8 cellular contexts compared by ENCODE assay signal in genomic region chr3:54999159-54999558, GRCh38.
DNase-seq lines count a peak whose midpoint lies in the region; ATAC-seq and TF ChIP-seq lines count a peak whose summit lies in the region.

No MANE protein-coding gene starts in this region.

- no peak overlapping the region for H3K27ac ChIP-seq in WERI-Rb-1

- H3K27me3 ChIP-seq in BJ (ENCODE audit: control insufficient read depth, insufficient read depth, low read length) (no peaks in the 10 kb centered on the region; the same call in none of the 2 replicates), WERI-Rb-1 (ENCODE audit: insufficient read depth, low read depth, severe bottlenecking) (no peaks in the 10 kb centered on the region)

- POLR2A ChIA-PET in BJ (lab: Charles Lee): no interaction called here

- CTCF ChIA-PET in BJ (lab: Yijun Ruan, JAX): interaction anchor here (0.7 to 1.7 kb wide), 5 partner anchors 9 to 44 kb away, joined by 3 to 4 read pairs (median 3); no protein-coding TSS in a partner anchor

- DNase-seq in BJ (ENCODE audit: low read depth) (peak; percentile 69), WERI-Rb-1 (no peak), islet precursor cell (peak; percentile 75), superior temporal gyrus (ENCODE audit: extremely low spot score) (no peak), C1 segment of cervical spinal cord (lab: John Stamatoyannopoulos, UW) (no peak), left colon (no peak)
- DNase-seq in Jurkat, Clone E6-1 (ENCODE audit: low read depth, low spot score): peak; percentile 33

- H3K36me3 ChIP-seq in BJ (ENCODE audit: control insufficient read depth, insufficient read depth, low read length) (no peaks in the 10 kb centered on the region), WERI-Rb-1 (no peaks in the 10 kb centered on the region)

- ATAC-seq in left colon (no peak), HG03025 (IDR thresholded peaks at IDR 0.05; ENCODE audit: low FRiP score, unreplicated experiment) (no peak)

- H3K9me3 ChIP-seq in WERI-Rb-1 (ENCODE audit: severe bottlenecking): no peaks in the 10 kb centered on the region

- TF ChIP-seq CTCF in BJ (IDR thresholded peaks at IDR 0.05; ENCODE audit: insufficient read depth, low read depth, low read length) (peak; percentile 48), WERI-Rb-1 (IDR thresholded peaks at IDR 0.05; ENCODE audit: low read depth, low read length) (peak; percentile 35)

- intact Hi-C loops in left colon (cut with DNase I, micrococcal nuclease): no loop called here

- H3K4me3 ChIP-seq in BJ (ENCODE audit: low read depth, low read length) (no peak overlapping the region), WERI-Rb-1 (ENCODE audit: low read depth, low read length) (no peak overlapping the region)
- no peak overlapping the region for H3K4me3 ChIP-seq in Jurkat, Clone E6-1 (ENCODE audit: low read length)

Comparison
In these comparisons a context has a peak if more than half of its experiments do, and no peak if none do; other contexts are left out.
1. DNase-seq: peak in BJ (single experiment), Jurkat, Clone E6-1 (single experiment) and islet precursor cell (single experiment); none in WERI-Rb-1 (single experiment), superior temporal gyrus (single experiment), C1 segment of cervical spinal cord (0 of 14) and left colon (0 of 2).